In the genomic region with DNA sequence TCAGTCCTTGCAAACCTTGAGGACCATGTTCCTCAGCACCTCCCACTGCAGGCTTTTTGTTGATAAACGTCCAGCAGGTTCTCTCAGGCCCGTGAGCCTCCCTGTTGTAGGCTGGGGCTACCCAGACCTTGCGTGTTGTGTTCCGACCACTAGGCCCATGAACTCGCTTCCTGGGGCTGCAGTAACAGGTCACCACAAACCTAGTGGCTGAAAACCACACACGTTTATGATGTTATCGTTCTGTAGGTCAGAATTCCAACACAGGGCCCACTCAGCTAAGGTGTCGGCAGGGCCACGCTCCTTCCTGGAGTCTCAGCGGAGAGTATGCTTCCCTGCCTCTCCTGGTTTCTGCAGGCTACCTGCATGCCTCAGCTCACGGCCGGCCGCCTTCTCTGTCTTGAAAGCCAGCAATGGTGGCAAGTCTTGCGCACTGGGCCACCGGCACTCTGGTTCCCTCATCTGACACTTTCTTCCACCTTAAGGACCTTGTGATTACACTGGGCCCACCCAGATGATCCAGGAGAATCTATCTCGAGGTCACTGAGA, we compare ENCODE assay signal across 17 cellular contexts.
"Had no signal": no experiment of that assay in that cellular context is flagged by ENCODE, and none has a peak within 500 bp of the region (broad histone marks: within the 10 kb centered on the region; RNA-seq: fewer than 3 reads in every experiment).

No MANE protein-coding gene starts in this region.

- H3K9me3 ChIP-seq: colonic mucosa, esophagus squamous epithelium, ovary, sigmoid colon, spleen, uterus had no signal

- H2AFZ ChIP-seq: hepatocyte had no signal

- H3K4me1 ChIP-seq: colonic mucosa, uterus had no signal

- H3K4me3 ChIP-seq: colonic mucosa, esophagus squamous epithelium, hepatocyte, ovary, sigmoid colon, spleen, uterus had no signal

- H3K27me3 ChIP-seq: colonic mucosa, esophagus squamous epithelium, hepatocyte, ovary, sigmoid colon, uterus had no signal

- DNase-seq: activated B cell treated with CpG ODN at 0.5 μM for 24 hours; activated CD4-positive, alpha-beta T cell treated with anti-CD3 and anti-CD28 coated beads for 48 hours; activated CD8-positive, alpha-beta memory T cell treated with anti-CD3 and anti-CD28 coated beads, Interleukin-2, amount 50 U/mL, for 4 hours; activated CD8-positive, alpha-beta T cell treated with anti-CD3 and anti-CD28 coated beads, Interleukin-2, amount 10 ng/mL, durations not matched to agents 7 days and 5 days; activated T-cell treated with anti-CD3 and anti-CD28 coated beads, Interleukin-2, amount 50 U/mL, for 48 hours; colonic mucosa; effector CD4-positive, alpha-beta T cell; esophagus squamous epithelium; kidney glomerular epithelial cell; left ventricle myocardium superior; mesenchymal stem cell; ovary; sigmoid colon; spleen; stimulated activated naive CD8-positive, alpha-beta T cell treated with anti-CD3 and anti-CD28 coated beads, Interleukin-15, amount 100 ng/mL, for 72 hours; uterus had no signal

- H3K27ac ChIP-seq: colonic mucosa, hepatocyte, ovary, sigmoid colon, spleen, uterus had no signal

- H3K4me2 ChIP-seq: hepatocyte had no signal

- H3K36me3 ChIP-seq: colonic mucosa, esophagus squamous epithelium, ovary, sigmoid colon, spleen, uterus had no signal

- ATAC-seq: activated CD8-positive, alpha-beta T cell treated with anti-CD3 and anti-CD28 coated beads, Interleukin-2, amount 10 ng/mL, durations not matched to agents 7 days and 5 days; stimulated activated naive CD8-positive, alpha-beta T cell treated with anti-CD3 and anti-CD28 coated beads, Interleukin-15, amount 100 ng/mL, for 72 hours had no signal
